Comparison of ENCODE assay signal across 8 cellular contexts in the genomic region with DNA sequence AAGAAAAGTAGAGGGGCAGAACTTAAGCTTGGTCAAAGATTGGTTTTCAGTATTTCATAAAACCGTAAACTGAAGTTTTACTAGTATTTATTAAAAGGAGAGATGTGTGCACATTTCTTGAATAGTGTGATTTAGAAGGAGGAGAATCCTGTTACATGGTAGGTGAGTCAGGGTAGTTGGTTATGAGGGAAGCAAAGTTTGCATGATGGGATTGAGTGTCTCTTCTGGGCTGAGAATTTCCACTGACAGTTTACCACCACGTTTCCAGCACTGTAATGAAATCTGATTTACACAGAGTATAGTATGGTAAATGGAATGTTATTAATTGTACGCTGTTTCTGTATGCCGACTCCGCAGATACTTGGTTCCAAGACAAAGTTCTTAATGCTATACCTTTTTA. TPM values are rescaled to one million over a fixed set of nuclear protein-coding genes. Genes with fewer than 3 reads are reported as not detected.
DNase-seq lines count a peak whose midpoint lies in the region; ATAC-seq and TF ChIP-seq lines count a peak whose summit lies in the region.

No MANE protein-coding gene starts in this region.

- peaks cover 5% of the 10 kb centered on the region for H3K4me1 ChIP-seq in ectodermal cell (ENCODE audit: control insufficient read depth, insufficient read depth, low read length)

- peak; percentile 38 for DNase-seq in AG10803 (ENCODE audit: low read depth)
- peak; percentile 44 for DNase-seq in LHCN-M2 (ENCODE audit: low read depth)
- DNase-seq in natural killer cell: no peak
- no peak for DNase-seq in NCI-H446 (lab: John Stamatoyannopoulos, UW)
- no peak for DNase-seq in SIG-M5 treated with dmso at 0.1 percent for 504 hours (lab: John Stamatoyannopoulos, UW; ENCODE audit: unreplicated experiment)

- no peaks in the 10 kb centered on the region for H3K27me3 ChIP-seq in ectodermal cell (ENCODE audit: control insufficient read depth, insufficient read depth, low read length, poor library complexity, severe bottlenecking)

- H3K27me3 Mint-ChIP-seq in natural killer cell (ENCODE audit: low read depth in 2 of 2): peaks cover 32 to 35% of the 10 kb centered on the region in 2 donors

- H3K36me3 Mint-ChIP-seq in natural killer cell: no peaks in the 10 kb centered on the region

- intact Hi-C loops in natural killer cell (cut with micrococcal nuclease): loop anchor here (5.0 kb wide), 2 partner anchors 164 to 469 kb away; partner anchors contain the start of gene CD96

- H3K4me3 ChIP-seq in AG10803 (ENCODE audit: low read length) (peak overlapping the region; percentile 92), ectodermal cell (ENCODE audit: insufficient read depth, low read depth, low read length) (peak overlapping the region; percentile 91)

- no peak for TF ChIP-seq CTCF in AG10803 (conservative IDR thresholded peaks at IDR 0.05; ENCODE audit: low read length)
- TF ChIP-seq CTCF in natural killer cell (IDR thresholded peaks at IDR 0.05): no peak

- no peaks in the 10 kb centered on the region for H3K9me3 Mint-ChIP-seq in natural killer cell

- H3K27ac Mint-ChIP-seq in natural killer cell: peak overlapping the region in 1 of 2 donors; percentile 50

- ATAC-seq in natural killer cell: no peak
- ATAC-seq in HG03039 (IDR thresholded peaks at IDR 0.05; ENCODE audit: unreplicated experiment): no peak
- ATAC-seq in HG02763 (IDR thresholded peaks at IDR 0.05; ENCODE audit: unreplicated experiment): no peak

- no peaks in the 10 kb centered on the region for H3K36me3 ChIP-seq in ectodermal cell (ENCODE audit: control insufficient read depth, insufficient read depth, low read length)

- H3K4me1 Mint-ChIP-seq in natural killer cell: peaks cover 27 to 32% of the 10 kb centered on the region in 2 donors

- WGBS in ectodermal cell, 2 experiments: 19 to 24% methylated on average over 5 of the region's 5 CpGs

- H3K9me3 ChIP-seq in ectodermal cell (ENCODE audit: control insufficient read depth, low read length): no peaks in the 10 kb centered on the region

- no peak overlapping the region for H3K27ac ChIP-seq in ectodermal cell (ENCODE audit: insufficient read depth, low read depth, low read length, poor library complexity, severe bottlenecking)

- H3K4me3 Mint-ChIP-seq in natural killer cell: peak overlapping the region; percentile 92

RNA-seq across cellular contexts. Expression of gene NECTIN3, which starts 1.6 kb away (rescaled TPM):
- 44.6 and 57.3 TPM in 2 replicates for total RNA-seq in LHCN-M2 (2014; rRNA removed)
- polyA plus RNA-seq in LHCN-M2 (2012): 22.2 TPM
- 39.6 TPM for polyA plus RNA-seq in ectodermal cell (2013, experiment 1 of 4)
- polyA plus RNA-seq in ectodermal cell (2013, experiment 2 of 4): 45.1 TPM
- polyA plus RNA-seq in ectodermal cell (2013, experiment 3 of 4): 36.4 TPM
- 45.4 TPM for polyA plus RNA-seq in ectodermal cell (2013, experiment 4 of 4)
- 1 to 10 TPM in 2 of 3 donors, under 1 TPM in 1; 0.26 to 3.7 (median 2.3) TPM for total RNA-seq in natural killer cell

Comparison
In these comparisons a context has a peak if more than half of its experiments do, and no peak if none do; other contexts are left out.
1. DNase-seq: peak in AG10803 (single experiment) and LHCN-M2 (single experiment); none in natural killer cell (single experiment), NCI-H446 (0 of 2) and SIG-M5 treated with dmso at 0.1 percent for 504 hours (single experiment).